ENCODE assay signal across 8 cellular contexts in genomic region chr6:169722362-169723199, GRCh38. TPM values are rescaled to one million over a fixed set of nuclear protein-coding genes. Genes with fewer than 3 reads are reported as not detected.
DNase-seq lines count a peak whose midpoint lies in the region; ATAC-seq and TF ChIP-seq lines count a peak whose summit lies in the region.

No MANE protein-coding gene starts in this region.

- H3K79me2 ChIP-seq in neural progenitor cell (ENCODE audit: low read depth), result peaks cover 76% of the 10 kb centered on the region

- TF ChIP-seq CTCF in foreskin fibroblast (IDR thresholded peaks at IDR 0.05; ENCODE audit: low read depth, low read length), result no peak
- TF ChIP-seq CTCF in neural progenitor cell (IDR thresholded peaks at IDR 0.05), result no peak

- peak overlapping the region; percentile 66 for H3K9ac ChIP-seq in neural progenitor cell

- no peak overlapping the region for H2AFZ ChIP-seq in neural progenitor cell (replicated peaks)

- H3K9me3 ChIP-seq in neural progenitor cell (ENCODE audit: low read depth) (no peaks in the 10 kb centered on the region), aorta (ENCODE audit: control insufficient read depth, low read length) (no peaks in the 10 kb centered on the region)

- peak; percentile 18 for ATAC-seq in HG02642 (IDR thresholded peaks at IDR 0.05; ENCODE audit: poor library complexity, unreplicated experiment)
- peak; percentile 75 for ATAC-seq in aorta (ENCODE audit: low FRiP score)

- intact Hi-C loops in aorta (cut with DNase I), result loop anchor here in 1 of 2 donors (2.0 kb wide), 1 partner anchor 20 kb away; the partner anchor contains the start of genes C6orf120 and WDR27

- peaks cover 2% of the 10 kb centered on the region for H3K9me3 Mint-ChIP-seq in neural progenitor cell

- H3F3A ChIP-seq in neural progenitor cell (ENCODE audit: low read depth), result peaks cover 31% of the 10 kb centered on the region

- WGBS in aorta, 2 donors, result 1% methylated on average over 22 of the region's 22 CpGs

- peak; percentile 73 for DNase-seq in DMS 273 (lab: John Stamatoyannopoulos, UW; ENCODE audit: unreplicated experiment)
- DNase-seq in DMS 273 treated with DMSO at 0.1 percent for 48 hours (lab: John Stamatoyannopoulos, UW), result no peak
- peak; percentile 47 for DNase-seq in NOMO-1 treated with DMSO at 0.1 percent for 48 hours (lab: John Stamatoyannopoulos, UW; ENCODE audit: unreplicated experiment)
- peak; percentile 78 for DNase-seq in activated effector memory CD4-positive, alpha-beta T cell treated with anti-CD3 and anti-CD28 coated beads, Interleukin-2, amount 50 U/mL, for 16 hours
- DNase-seq in foreskin fibroblast, result peak; percentile 48 to 75
- peak; percentile 68 for DNase-seq in neural progenitor cell (ENCODE audit: low spot score)
- DNase-seq in aorta, result peak; percentile 74 to 80

- peaks cover 52% of the 10 kb centered on the region for H4K20me1 ChIP-seq in neural progenitor cell (ENCODE audit: low read depth)

- no peaks in the 10 kb centered on the region for H3K36me3 Mint-ChIP-seq in neural progenitor cell

- H3K27ac Mint-ChIP-seq in neural progenitor cell, result peak overlapping the region; percentile 5

- peak overlapping the region; percentile 52 to 93 for H3K4me3 ChIP-seq in foreskin fibroblast (ENCODE audit: low read depth in 1 of 2, low read length in 2 of 2)
- H3K4me3 ChIP-seq in neural progenitor cell, result peak overlapping the region; percentile 93
- peak overlapping the region; percentile 43 to 91 for H3K4me3 ChIP-seq in aorta (ENCODE audit: low read length in 2 of 2)

- H3K4me2 ChIP-seq in neural progenitor cell, result peak overlapping the region; percentile 98

- peaks cover 34% of the 10 kb centered on the region for H3K4me1 Mint-ChIP-seq in neural progenitor cell

- H3K36me3 ChIP-seq in neural progenitor cell (peaks cover 7% of the 10 kb centered on the region), aorta (ENCODE audit: control insufficient read depth in 1 of 2, insufficient read depth in 2 of 2, low read length in 1 of 2) (no peaks in the 10 kb centered on the region)

- H3K27me3 Mint-ChIP-seq in neural progenitor cell (ENCODE audit: insufficient read depth, low read depth), result peaks cover 11% of the 10 kb centered on the region

- H3K27ac ChIP-seq in neural progenitor cell (no peak overlapping the region), aorta (ENCODE audit: low read depth in 1 of 2, low read length in 2 of 2) (peak overlapping the region; percentile 69 to 94)

- peak overlapping the region; percentile 91 for H3K4me3 Mint-ChIP-seq in neural progenitor cell

- peaks cover 31% of the 10 kb centered on the region for H3K4me1 ChIP-seq in neural progenitor cell
- H3K4me1 ChIP-seq in aorta (ENCODE audit: control insufficient read depth in 1 of 2, insufficient read depth in 2 of 2, low read length in 2 of 2), result no peaks in the 10 kb centered on the region

- H3K27me3 ChIP-seq in neural progenitor cell (no peaks in the 10 kb centered on the region), aorta (ENCODE audit: control insufficient read depth in 1 of 2, insufficient read depth in 2 of 2, low read length in 1 of 2) (no peaks in the 10 kb centered on the region)

RNA-seq across cellular contexts. Expression of gene PHF10, which starts 1.7 kb away (rescaled TPM):
- total RNA-seq in neural progenitor cell (ENCODE audit: low replicate concordance) (25.6 and 43.0 TPM in 2 replicates), aorta (10 to 100 TPM; 59.4 to 59.8 TPM)
- polyA plus RNA-seq in aorta, result 10 to 100 TPM; 49.9 to 54.3 TPM

RNA-seq across cellular contexts. Expression of gene C6orf120, which starts 20.7 kb away (rescaled TPM):
- total RNA-seq in neural progenitor cell (ENCODE audit: low replicate concordance), result 38.8 and 42.4 TPM in 2 replicates
- total RNA-seq in aorta, result 10 to 100 TPM; 18.3 to 20.6 TPM
- 1 to 10 TPM; 7.9 to 9.0 TPM for polyA plus RNA-seq in aorta

RNA-seq across cellular contexts. Expression of gene WDR27, which starts 20.8 kb away (rescaled TPM):
- 69.0 and 89.0 TPM in 2 replicates for total RNA-seq in neural progenitor cell (ENCODE audit: low replicate concordance)
- 10 to 100 TPM; 30.0 to 50.7 TPM for total RNA-seq in aorta
- 10 to 100 TPM in 1 of 2 donors, 1 to 10 TPM in 1; 4.5 to 58.7 TPM for polyA plus RNA-seq in aorta

RNA-seq across cellular contexts. Expression of gene DYNLT2, which starts 28.8 kb away (rescaled TPM):
- 3.3 and 4.7 TPM in 2 replicates for total RNA-seq in neural progenitor cell (ENCODE audit: low replicate concordance)
- 1 to 10 TPM; 1.2 to 2.8 TPM for total RNA-seq in aorta
- polyA plus RNA-seq in aorta, result 1 to 10 TPM; 1.6 to 1.9 TPM

RNA-seq across cellular contexts. Expression of gene ERMARD, which starts 28.8 kb away (rescaled TPM):
- total RNA-seq in neural progenitor cell (ENCODE audit: low replicate concordance), result 23.9 and 31.4 TPM in 2 replicates
- total RNA-seq in aorta, result 10 to 100 TPM; 15.0 to 29.3 TPM
- polyA plus RNA-seq in aorta, result 10 to 100 TPM; 10.3 to 72.8 TPM
